In genomic region chr5:158152151-158152550, GRCh38 we compare ENCODE assay signal across 31 cellular contexts.
"Had no signal": no experiment of that assay in that cellular context is flagged by ENCODE, and none has a peak within 500 bp of the region (broad histone marks: within the 10 kb centered on the region; RNA-seq: fewer than 3 reads in every experiment).

No MANE protein-coding gene starts in this region.

- H3K9me3 ChIP-seq: gastrocnemius medialis, heart left ventricle had no signal

- H3K4me3 Mint-ChIP-seq: activated B cell treated with CpG ODN at 0.5 μM for 24 hours; activated CD8-positive, alpha-beta T cell treated with anti-CD3 and anti-CD28 coated beads for 36 hours; activated naive CD8-positive, alpha-beta T cell; activated T-cell treated with anti-CD3 and anti-CD28 coated beads, Interleukin-2, amount 50 U/mL, for 4 hours; activated T-helper 17 cell treated with anti-CD3 and anti-CD28 coated beads, Interleukin-2, amount 50 U/mL, for 72 hours; central memory CD8-positive, alpha-beta T cell; dendritic cell treated with granulocyte-macrophage colony-stimulating factor and Interleukin-4, amounts not matched to agents 40 ng/mL and 50 ng/mL, for 4 days; endodermal cell; T-helper 1 cell treated with Interleukin-12 subunit alpha and Interleukin-12 subunit beta and Interleukin-4 antibody, amounts not matched to agents 30 μg/mL and 1 μg/mL, for 36 hours had no signal

- H3K27ac Mint-ChIP-seq: activated B cell treated with CpG ODN at 0.5 μM for 24 hours; activated CD8-positive, alpha-beta T cell treated with anti-CD3 and anti-CD28 coated beads for 36 hours; activated naive CD8-positive, alpha-beta T cell; activated T-helper 17 cell treated with anti-CD3 and anti-CD28 coated beads, Interleukin-2, amount 50 U/mL, for 72 hours; dendritic cell treated with granulocyte-macrophage colony-stimulating factor and Interleukin-4, amounts not matched to agents 40 ng/mL and 50 ng/mL, for 4 days; endodermal cell; T-helper 1 cell treated with Interleukin-12 subunit alpha and Interleukin-12 subunit beta and Interleukin-4 antibody, amounts not matched to agents 30 μg/mL and 1 μg/mL, for 36 hours had no signal

- H3K9me3 Mint-ChIP-seq: activated CD8-positive, alpha-beta T cell treated with anti-CD3 and anti-CD28 coated beads for 36 hours; activated T-cell treated with anti-CD3 and anti-CD28 coated beads, Interleukin-2, amount 50 U/mL, for 4 hours; activated T-helper 17 cell treated with anti-CD3 and anti-CD28 coated beads, Interleukin-2, amount 50 U/mL, for 72 hours; central memory CD8-positive, alpha-beta T cell; dendritic cell treated with granulocyte-macrophage colony-stimulating factor and Interleukin-4, amounts not matched to agents 40 ng/mL and 50 ng/mL, for 4 days; endodermal cell; T-helper 1 cell treated with Interleukin-12 subunit alpha and Interleukin-12 subunit beta and Interleukin-4 antibody, amounts not matched to agents 30 μg/mL and 1 μg/mL, for 36 hours had no signal

- H3K4me1 Mint-ChIP-seq: activated B cell treated with CpG ODN at 0.5 μM for 24 hours; activated T-helper 17 cell treated with anti-CD3 and anti-CD28 coated beads, Interleukin-2, amount 50 U/mL, for 72 hours; central memory CD8-positive, alpha-beta T cell; endodermal cell had no signal

- ATAC-seq: activated CD4-positive, CD25-positive, alpha-beta regulatory T cell treated with anti-CD3 and anti-CD28 coated beads, Interleukin-2, amount 50 U/mL, for 24 hours; activated CD8-positive, alpha-beta T cell treated with anti-CD3 and anti-CD28 coated beads for 36 hours; activated T-cell treated with anti-CD3 and anti-CD28 coated beads, Interleukin-2, amount 50 U/mL, for 4 hours; activated T-helper 17 cell treated with anti-CD3 and anti-CD28 coated beads, Interleukin-2, amount 50 U/mL, for 72 hours; esophagus mucosa; foreskin keratinocyte; gastrocnemius medialis; heart left ventricle had no signal

- H3K27me3 ChIP-seq: brain microvascular endothelial cell, gastrocnemius medialis, heart left ventricle had no signal

- H3K4me1 ChIP-seq: foreskin keratinocyte, gastrocnemius medialis had no signal

- H3K4me3 ChIP-seq: coronary artery, dorsolateral prefrontal cortex, gastrocnemius medialis, heart left ventricle had no signal

- H3K36me3 ChIP-seq: brain microvascular endothelial cell, gastrocnemius medialis, heart left ventricle, WERI-Rb-1 had no signal

- H3K36me3 Mint-ChIP-seq: activated naive CD8-positive, alpha-beta T cell had no signal

- DNase-seq: activated B cell treated with CpG ODN at 0.5 μM for 24 hours; activated CD4-positive, alpha-beta T cell treated with anti-CD3 and anti-CD28 coated beads for 48 hours; activated CD4-positive, alpha-beta T cell treated with anti-CD3 and anti-CD28 coated beads, Interleukin-2, amount 50 U/mL, for 1 hour; activated CD4-positive, alpha-beta T cell treated with anti-CD3 and anti-CD28 coated beads, Interleukin-2, amount 50 U/mL, for 48 hours; activated CD8-positive, alpha-beta memory T cell treated with anti-CD3 and anti-CD28 coated beads for 24 hours; activated CD8-positive, alpha-beta T cell treated with anti-CD3 and anti-CD28 coated beads for 36 hours; activated effector memory CD4-positive, alpha-beta T cell treated with Interleukin-2 at 50 U/mL for 16 hours; activated gamma-delta T cell treated with Interleukin-2 at 50 U/mL for 16 hours; activated naive CD4-positive, alpha-beta T cell treated with anti-CD3 and anti-CD28 coated beads, Interleukin-2, amount 50 U/mL, for 16 hours; activated naive CD4-positive, alpha-beta T cell treated with Interleukin-2 at 50 U/mL for 16 hours; activated T-cell treated with anti-CD3 and anti-CD28 coated beads, Interleukin-2, amount 50 U/mL, for 4 hours; amniotic stem cell; anterior cingulate cortex; brain microvascular endothelial cell; dorsolateral prefrontal cortex; effector memory CD4-positive, alpha-beta T cell; endodermal cell; foreskin keratinocyte; gastrocnemius medialis; glutamatergic neuron; heart left ventricle; T-helper 9 cell; WERI-Rb-1 had no signal
